8 cellular contexts compared by ENCODE assay signal in genomic region chr17:50630524-50631194, GRCh38. TPM values are rescaled to one million over a fixed set of nuclear protein-coding genes. Genes with fewer than 3 reads are reported as not detected.
DNase-seq lines count a peak whose midpoint lies in the region; ATAC-seq and TF ChIP-seq lines count a peak whose summit lies in the region.

No MANE protein-coding gene starts in this region.

- ATAC-seq in DND-41 (ENCODE audit: insufficient read depth, low read depth) = peak; percentile 62
- ATAC-seq in activated CD4-positive, CD25-positive, alpha-beta regulatory T cell treated with anti-CD3 and anti-CD28 coated beads, Interleukin-2, amount 50 U/mL, for 24 hours = peak; percentile 52 to 63
- ATAC-seq in naive B cell (ENCODE audit: low read depth in 2 of 2) = peak; percentile 61 to 71
- no peak for ATAC-seq in HG03469 (IDR thresholded peaks at IDR 0.05; ENCODE audit: unreplicated experiment)

- DNase-seq in DND-41 (peak; percentile 39), cerebellar cortex (ENCODE audit: low spot score) (peak; percentile 66), naive B cell (peak; percentile 27), testis (peak; percentile 66), GF-D8 (lab: John Stamatoyannopoulos, UW) (no peak)

- no peak overlapping the region for H2AFZ ChIP-seq in DND-41 (ENCODE audit: low read depth, low read length)
- no peak overlapping the region for H2AFZ ChIP-seq in Loucy (ENCODE audit: low read length)

- H3K79me2 ChIP-seq in DND-41 (ENCODE audit: insufficient read depth, low read length) (no peaks in the 10 kb centered on the region), Loucy (ENCODE audit: insufficient read depth, low read length) (no peaks in the 10 kb centered on the region)

- no peak overlapping the region for H3K4me3 ChIP-seq in DND-41 (ENCODE audit: low read depth in 1 of 2, low read length in 2 of 2)
- H3K4me3 ChIP-seq in Loucy (ENCODE audit: low read length, poor library complexity, severe bottlenecking) = no peak overlapping the region
- no peak overlapping the region for H3K4me3 ChIP-seq in testis

- H3K36me3 ChIP-seq in DND-41 (ENCODE audit: insufficient read depth, low read length) (no peaks in the 10 kb centered on the region), Loucy (ENCODE audit: insufficient read depth, low read length) (no peaks in the 10 kb centered on the region), testis (ENCODE audit: low read depth, missing control alignments) (no peaks in the 10 kb centered on the region)

- H3K9me3 ChIP-seq in DND-41 (ENCODE audit: insufficient read depth, low read length, severe bottlenecking) = no peaks in the 10 kb centered on the region
- no peaks in the 10 kb centered on the region for H3K9me3 ChIP-seq in Loucy (ENCODE audit: insufficient read depth, low read depth, low read length)
- H3K9me3 ChIP-seq in testis = no peaks in the 10 kb centered on the region

- no peak overlapping the region for H3K4me2 ChIP-seq in DND-41 (ENCODE audit: insufficient read depth, low read length)
- H3K4me2 ChIP-seq in Loucy (ENCODE audit: low read depth, low read length, poor library complexity, severe bottlenecking) = no peak overlapping the region

- no peak overlapping the region for H3K27ac Mint-ChIP-seq in naive B cell

- H3K9ac ChIP-seq in DND-41 (ENCODE audit: low read depth, low read length) (no peak overlapping the region), Loucy (ENCODE audit: low read depth, low read length, poor library complexity, severe bottlenecking) (no peak overlapping the region)

- H3K4me3 Mint-ChIP-seq in naive B cell = no peak overlapping the region

- 63 to 83% methylated on average over 6 of the region's 7 CpGs for WGBS in testis, 2 donors

- TF ChIP-seq CTCF in DND-41 (IDR thresholded peaks at IDR 0.05; ENCODE audit: borderline replicate concordance, extremely low read depth, low read length, poor library complexity, severe bottlenecking) (peak; percentile 81), Loucy (conservative IDR thresholded peaks at IDR 0.05; ENCODE audit: low read length) (peak; percentile 93), testis (IDR thresholded peaks at IDR 0.05) (peak; percentile 65 to 68 (median 67))

- H3F3A ChIP-seq in Loucy (ENCODE audit: low read depth) = no peaks in the 10 kb centered on the region

- peaks cover 3 to 9% (median 5%) of the 10 kb centered on the region in 3 donors for H3K4me1 Mint-ChIP-seq in naive B cell

- H3K9me2 ChIP-seq in Loucy (replicated peaks; ENCODE audit: low read depth, low read length) = no peaks in the 10 kb centered on the region

- peaks cover 38 to 88% (median 84%) of the 10 kb centered on the region in 3 donors for H3K27me3 Mint-ChIP-seq in naive B cell

- H3K4me1 ChIP-seq in DND-41 (ENCODE audit: insufficient read depth, low read length) = no peaks in the 10 kb centered on the region
- peaks cover 11% of the 10 kb centered on the region for H3K4me1 ChIP-seq in Loucy (ENCODE audit: insufficient read depth, low read length, poor library complexity, severe bottlenecking)
- H3K4me1 ChIP-seq in testis = peaks cover 23% of the 10 kb centered on the region

- intact Hi-C loops in testis (cut with DNase I; ENCODE audit: low total_unique reads) = loop anchor here (10.0 kb wide), 1 partner anchor 54 kb away; no protein-coding TSS in a partner anchor

- H3K27ac ChIP-seq in DND-41 (ENCODE audit: low read length) (no peak overlapping the region), testis (no peak overlapping the region)

- H3K36me3 Mint-ChIP-seq in naive B cell = no peaks in the 10 kb centered on the region

- H4K20me1 ChIP-seq in DND-41 (ENCODE audit: insufficient read depth, low read length) (peaks cover 13% of the 10 kb centered on the region), Loucy (ENCODE audit: insufficient read depth, low read length, poor library complexity, severe bottlenecking) (no peaks in the 10 kb centered on the region)

- H3K9me3 Mint-ChIP-seq in naive B cell = peaks cover 0 to 3% (median 0%) of the 10 kb centered on the region in 7 donors

- TF ChIP-seq POLR2A in testis (IDR thresholded peaks at IDR 0.05) = no peak

- peaks cover 31% of the 10 kb centered on the region for H3K27me3 ChIP-seq in DND-41 (ENCODE audit: insufficient read depth, low read length, poor library complexity)
- no peaks in the 10 kb centered on the region for H3K27me3 ChIP-seq in Loucy (ENCODE audit: insufficient read depth, low read length, poor library complexity, severe bottlenecking)
- no peaks in the 10 kb centered on the region for H3K27me3 ChIP-seq in testis

RNA-seq across cellular contexts. Expression of gene ABCC3, which starts 4.0 kb away (rescaled TPM):
- polyA plus RNA-seq in naive B cell (ENCODE audit: low read depth in 6 of 6) (under 1 TPM in 4 of 6 donors, not detected in 2; 0.44 to 0.99 (median 0.76) TPM), testis (ENCODE audit: insufficient read depth, low read depth, low replicate concordance) (15.4 TPM)
- 10 to 100 TPM in 1 of 2 donors, 1 to 10 TPM in 1; 10.0 to 12.1 TPM for total RNA-seq in testis
